In genomic region chr12:118370601-118371000, GRCh38 we compare ENCODE assay signal across 9 cellular contexts. TPM values are rescaled to one million over a fixed set of nuclear protein-coding genes. Genes with fewer than 3 reads are reported as not detected.
DNase-seq lines count a peak whose midpoint lies in the region; ATAC-seq and TF ChIP-seq lines count a peak whose summit lies in the region.
"Had no signal": no experiment of that assay in that cellular context is flagged by ENCODE, and none has a peak within 500 bp of the region (broad histone marks: within the 10 kb centered on the region; RNA-seq: fewer than 3 reads in every experiment).

No MANE protein-coding gene starts in this region.

- H3F3A ChIP-seq in neural cell (ENCODE audit: insufficient read depth, low read length, poor library complexity, severe bottlenecking) = no peaks in the 10 kb centered on the region

- no peak overlapping the region for H3K27ac ChIP-seq in CD4-positive, alpha-beta T cell (ENCODE audit: low read depth, low read length)
- H3K27ac ChIP-seq in neural cell (ENCODE audit: low read length) = no peak overlapping the region

- ATAC-seq in CD4-positive, alpha-beta T cell (ENCODE audit: poor library complexity) = no peak
- no peak for ATAC-seq in effector memory CD8-positive, alpha-beta T cell (replicated peaks)

- no peaks in the 10 kb centered on the region for H3K79me2 ChIP-seq in neural cell (replicated peaks; ENCODE audit: insufficient read depth, low read length)

- H3K36me3 Mint-ChIP-seq in CD4-positive, alpha-beta T cell (ENCODE audit: low read depth) = no peaks in the 10 kb centered on the region
- no peaks in the 10 kb centered on the region for H3K36me3 Mint-ChIP-seq in effector memory CD8-positive, alpha-beta T cell (ENCODE audit: insufficient read depth)

- no peaks in the 10 kb centered on the region for H3K36me3 ChIP-seq in neural cell (ENCODE audit: insufficient read depth, low read length)

- H3K9me3 ChIP-seq in CD4-positive, alpha-beta T cell (ENCODE audit: control insufficient read depth, low read length) = no peaks in the 10 kb centered on the region
- H3K9me3 ChIP-seq in neural cell (ENCODE audit: low read length) = no peaks in the 10 kb centered on the region

- TF ChIP-seq POLR2A in NB4 (IDR thresholded peaks at IDR 0.05; ENCODE audit: extremely low read depth, insufficient read length) = no peak

- H2AFZ ChIP-seq in neural cell (ENCODE audit: low read depth, low read length) = no peak overlapping the region

- no peak for TF ChIP-seq RAD21 in neural cell (conservative IDR thresholded peaks at IDR 0.05)

- H3K27ac Mint-ChIP-seq in CD4-positive, alpha-beta T cell = no peak overlapping the region
- no peak overlapping the region for H3K27ac Mint-ChIP-seq in effector memory CD8-positive, alpha-beta T cell

- H3K9ac ChIP-seq in neural cell (ENCODE audit: low read length) = no peak overlapping the region

- intact Hi-C loops in CD4-positive, alpha-beta T cell (cut with DNase I, micrococcal nuclease) = loop anchor here (5.0 to 10.0 kb wide), 6 partner anchors 66 to 1633 kb away; partner anchors contain the start of genes PEBP1 (in 1 of the 2), PRKAB1 (in 1 of the 2), RNFT2 (in 1 of the 2) and SPRING1 (in 1 of the 2)

- no peak for TF ChIP-seq EP300 in neural cell (conservative IDR thresholded peaks at IDR 0.05; ENCODE audit: poor library complexity, severe bottlenecking)

- no peaks in the 10 kb centered on the region for H3K9me3 Mint-ChIP-seq in CD4-positive, alpha-beta T cell
- no peaks in the 10 kb centered on the region for H3K9me3 Mint-ChIP-seq in effector memory CD8-positive, alpha-beta T cell

- H3K4me1 Mint-ChIP-seq in CD4-positive, alpha-beta T cell (ENCODE audit: low read depth) = peaks cover 43% of the 10 kb centered on the region
- H3K4me1 Mint-ChIP-seq in effector memory CD8-positive, alpha-beta T cell (ENCODE audit: low read depth in 2 of 2) = peaks cover 24 to 29% of the 10 kb centered on the region in 2 donors

- H3K4me2 ChIP-seq in neural cell (ENCODE audit: low read length) = no peak overlapping the region

- no peak for TF ChIP-seq CTCF in CD4-positive, alpha-beta T cell (IDR thresholded peaks at IDR 0.05)
- TF ChIP-seq CTCF in NB4 (IDR thresholded peaks at IDR 0.05; ENCODE audit: low read depth, low read length) = no peak
- no peak for TF ChIP-seq CTCF in neural cell (IDR thresholded peaks at IDR 0.05; ENCODE audit: poor library complexity, severe bottlenecking)

- no peak for DNase-seq in CD4-positive, alpha-beta T cell
- no peak for DNase-seq in NB4 (ENCODE audit: low read depth)
- no peak for DNase-seq in effector memory CD8-positive, alpha-beta T cell
- DNase-seq in ecto neural progenitor cell (ENCODE audit: low spot score) = no peak
- no peak for DNase-seq in HPDE6-E6E7 (ENCODE audit: extremely low spot score)
- no peak for DNase-seq in NCI-H1417 (lab: John Stamatoyannopoulos, UW)
- DNase-seq in SIG-M5 treated with dmso at 0.1 percent for 504 hours (lab: John Stamatoyannopoulos, UW; ENCODE audit: unreplicated experiment) = no peak
- DNase-seq: NCI-H2171 treated with DMSO at 0.1 percent for 48 hours had no signal

- no peaks in the 10 kb centered on the region for H4K20me1 ChIP-seq in neural cell (ENCODE audit: insufficient read depth)

- H3K4me3 ChIP-seq in NB4 (ENCODE audit: low read depth, low read length) (peak overlapping the region; percentile 80), neural cell (ENCODE audit: low read length) (peak overlapping the region; percentile 91)

- no peaks in the 10 kb centered on the region for H3K27me3 Mint-ChIP-seq in CD4-positive, alpha-beta T cell
- H3K27me3 Mint-ChIP-seq in effector memory CD8-positive, alpha-beta T cell = no peaks in the 10 kb centered on the region

- POLR2A ChIA-PET in CD4-positive, alpha-beta T cell (lab: Charles Lee) = interaction anchor here (1.0 to 1.2 kb wide), 2 partner anchors 11 to 235 kb away, joined by 4 to 8 read pairs; partner anchors contain the start of gene PEBP1

- peak overlapping the region; percentile 100 for H3K4me3 Mint-ChIP-seq in CD4-positive, alpha-beta T cell
- H3K4me3 Mint-ChIP-seq in effector memory CD8-positive, alpha-beta T cell = peak overlapping the region; percentile 89 to 98

- no peaks in the 10 kb centered on the region for H3K27me3 ChIP-seq in CD4-positive, alpha-beta T cell (ENCODE audit: control insufficient read depth, insufficient read depth, low read length)
- peaks cover 25% of the 10 kb centered on the region for H3K27me3 ChIP-seq in neural cell (ENCODE audit: insufficient read depth, low read depth, low read length)

- H3K9me2 ChIP-seq in neural cell (ENCODE audit: insufficient read depth, low read length) = no peaks in the 10 kb centered on the region

- CTCF ChIA-PET in CD4-positive, alpha-beta T cell (lab: Charles Lee) = no interaction called here

TF ChIP-seq in neural cell, 6 proteins besides CTCF, POLR2A, EP300 and RAD21:
- TF ChIP-seq REST (IDR thresholded peaks at IDR 0.05; ENCODE audit: borderline replicate concordance) = no peak
- no peak for TF ChIP-seq EZH2 (IDR thresholded peaks at IDR 0.05; ENCODE audit: borderline replicate concordance, insufficient read depth, low read length, poor library complexity, severe bottlenecking)
- TF ChIP-seq POLR2AphosphoS5 (IDR thresholded peaks at IDR 0.05) = no peak
- no peak for TF ChIP-seq TAF1 (IDR thresholded peaks at IDR 0.05; ENCODE audit: low read depth)
- TF ChIP-seq MXI1 (conservative IDR thresholded peaks at IDR 0.05; ENCODE audit: poor library complexity, severe bottlenecking) = no peak
- TF ChIP-seq SMC3 (conservative IDR thresholded peaks at IDR 0.05; ENCODE audit: poor library complexity) = no peak
TF ChIP-seq in neural cell: peak in this region for 0.

RNA-seq across cellular contexts. Expression of gene TAOK3, which starts 2.1 kb away (rescaled TPM):
- total RNA-seq in CD4-positive, alpha-beta T cell = 10 to 100 TPM; 53.5 to 56.6 TPM
- polyA plus RNA-seq in neural cell = 139 and 148 TPM in 2 replicates
- polyA minus RNA-seq in neural cell = 90.3 and 108 TPM in 2 replicates

RNA-seq across cellular contexts. Expression of gene SUDS3, which starts 5.8 kb away (rescaled TPM):
- 10 to 100 TPM; 17.5 to 22.0 TPM for total RNA-seq in CD4-positive, alpha-beta T cell
- 59.1 and 67.9 TPM in 2 replicates for polyA plus RNA-seq in neural cell
- polyA minus RNA-seq in neural cell = 64.0 and 68.1 TPM in 2 replicates
